In genomic region chr18:62425465-62426190, GRCh38 we compare ENCODE assay signal across 8 cellular contexts.
A peak's percentile ranks its signal among the peaks of the same experiment; 100 is the strongest.
DNase-seq lines count a peak whose midpoint lies in the region; ATAC-seq and TF ChIP-seq lines count a peak whose summit lies in the region.

No MANE protein-coding gene starts in this region.

- H3K4me1 ChIP-seq in Peyer's patch = peaks cover 0 to 15% (median 0%) of the 10 kb centered on the region in 4 donors
- H3K4me1 ChIP-seq in muscle layer of duodenum (ENCODE audit: control insufficient read depth in 1 of 2, insufficient read depth in 2 of 2, low read length in 2 of 2) = peaks cover 0 to 8% of the 10 kb centered on the region in 2 donors

- TF ChIP-seq CTCF in AG09309 (IDR thresholded peaks at IDR 0.05; ENCODE audit: control insufficient read depth, insufficient read depth, low read depth, low read length, missing control alignments) (peak; percentile 81), LNCAP (IDR thresholded peaks at IDR 0.05) (peak; percentile 81), Peyer's patch (IDR thresholded peaks at IDR 0.05) (peak; percentile 42 to 94 (median 83))

- H3K9me3 ChIP-seq in Peyer's patch = no peaks in the 10 kb centered on the region
- no peaks in the 10 kb centered on the region for H3K9me3 ChIP-seq in muscle layer of duodenum (ENCODE audit: control insufficient read depth in 1 of 2, low read length in 2 of 2)

- H3K27ac ChIP-seq in Peyer's patch = peak overlapping the region in 3 of 4 donors; percentile 8 to 67 (median 31)
- peak overlapping the region; percentile 81 for H3K27ac ChIP-seq in muscle layer of duodenum (ENCODE audit: low read length)

- TF ChIP-seq POLR2A in Peyer's patch (IDR thresholded peaks at IDR 0.05) = no peak

- H3K27me3 ChIP-seq in Peyer's patch = no peaks in the 10 kb centered on the region
- no peaks in the 10 kb centered on the region for H3K27me3 ChIP-seq in muscle layer of duodenum (ENCODE audit: low read depth, low read length)

- ATAC-seq in GM19035 (IDR thresholded peaks at IDR 0.05; ENCODE audit: unreplicated experiment) = peak; percentile 52

- H3K4me3 ChIP-seq in AG09309 (ENCODE audit: control insufficient read depth, low read depth, low read length) (peak overlapping the region; percentile 37), Peyer's patch (no peak overlapping the region), muscle layer of duodenum (ENCODE audit: low read depth in 1 of 2, low read length in 2 of 2) (peak overlapping the region; percentile 44 to 47)

- DNase-seq in AG09309 (ENCODE audit: low read depth) (peak; percentile 96), Peyer's patch (peak in 2 of 3 donors; percentile 50 to 86), activated T-helper 1 cell treated with Interleukin-2 at 50 U/mL for 16 hours (ENCODE audit: low read depth) (peak; percentile 16), fibroblast of gingiva (ENCODE audit: low read depth) (peak; percentile 96), stromal cell of bone marrow (ENCODE audit: low read depth) (peak; percentile 95)

- H3K36me3 ChIP-seq in Peyer's patch = no peaks in the 10 kb centered on the region
- no peaks in the 10 kb centered on the region for H3K36me3 ChIP-seq in muscle layer of duodenum (ENCODE audit: control insufficient read depth in 1 of 2, insufficient read depth in 2 of 2, low read length in 2 of 2)

Comparison
In these comparisons a context has a peak if more than half of its experiments do, and no peak if none do; other contexts are left out.
1. DNase-seq: peak in every context shown above with its lines; median percentile 96 in AG09309; 96 in fibroblast of gingiva; 95 in stromal cell of bone marrow; 68 in Peyer's patch; 16 in activated T-helper 1 cell treated with Interleukin-2 at 50 U/mL for 16 hours.
2. H3K4me3 ChIP-seq: peak in AG09309 (single experiment) and muscle layer of duodenum (2 of 2); none in Peyer's patch (0 of 4).
3. Peak in every context shown above with its lines, with median percentiles within 50 percentile points of each other: CTCF ChIP-seq.